Comparison of ENCODE assay signal across 1 cellular context in genomic region chr6:131958551-131959470, GRCh38.
A peak's percentile ranks its signal among the peaks of the same experiment; 100 is the strongest.
TF ChIP-seq lines count a peak whose summit lies in the region.

No MANE protein-coding gene starts in this region.

TF ChIP-seq in liver, 16 proteins besides CTCF, POLR2A, EP300 and RAD21 (continued from another document):
- TF ChIP-seq FOXA2 (IDR thresholded peaks at IDR 0.05) (peak; percentile 73), RXRA (IDR thresholded peaks at IDR 0.05) (peak; percentile 77 to 80), ZBTB33 (IDR thresholded peaks at IDR 0.05) (peak; percentile 70), JUND (IDR thresholded peaks at IDR 0.05) (peak; percentile 70 to 82), REST (IDR thresholded peaks at IDR 0.05) (peak; percentile 67), YY1 (IDR thresholded peaks at IDR 0.05) (peak; percentile 85)
